In genomic region chr7:144325868-144326267, GRCh38 we compare ENCODE assay signal across 4 cellular contexts. TPM values are rescaled to one million over a fixed set of nuclear protein-coding genes. Genes with fewer than 3 reads are reported as not detected.
"Had no signal": no experiment of that assay in that cellular context is flagged by ENCODE, and none has a peak within 500 bp of the region (broad histone marks: within the 10 kb centered on the region; RNA-seq: fewer than 3 reads in every experiment).

No MANE protein-coding gene starts in this region.

RNA-seq across cellular contexts. Expression of gene OR2A1, which starts 13.6 kb away (rescaled TPM):
- total RNA-seq: suprapubic skin, transverse colon, upper lobe of right lung, ureter had no signal
